ENCODE assay signal across 1 cellular context in the genomic region with DNA sequence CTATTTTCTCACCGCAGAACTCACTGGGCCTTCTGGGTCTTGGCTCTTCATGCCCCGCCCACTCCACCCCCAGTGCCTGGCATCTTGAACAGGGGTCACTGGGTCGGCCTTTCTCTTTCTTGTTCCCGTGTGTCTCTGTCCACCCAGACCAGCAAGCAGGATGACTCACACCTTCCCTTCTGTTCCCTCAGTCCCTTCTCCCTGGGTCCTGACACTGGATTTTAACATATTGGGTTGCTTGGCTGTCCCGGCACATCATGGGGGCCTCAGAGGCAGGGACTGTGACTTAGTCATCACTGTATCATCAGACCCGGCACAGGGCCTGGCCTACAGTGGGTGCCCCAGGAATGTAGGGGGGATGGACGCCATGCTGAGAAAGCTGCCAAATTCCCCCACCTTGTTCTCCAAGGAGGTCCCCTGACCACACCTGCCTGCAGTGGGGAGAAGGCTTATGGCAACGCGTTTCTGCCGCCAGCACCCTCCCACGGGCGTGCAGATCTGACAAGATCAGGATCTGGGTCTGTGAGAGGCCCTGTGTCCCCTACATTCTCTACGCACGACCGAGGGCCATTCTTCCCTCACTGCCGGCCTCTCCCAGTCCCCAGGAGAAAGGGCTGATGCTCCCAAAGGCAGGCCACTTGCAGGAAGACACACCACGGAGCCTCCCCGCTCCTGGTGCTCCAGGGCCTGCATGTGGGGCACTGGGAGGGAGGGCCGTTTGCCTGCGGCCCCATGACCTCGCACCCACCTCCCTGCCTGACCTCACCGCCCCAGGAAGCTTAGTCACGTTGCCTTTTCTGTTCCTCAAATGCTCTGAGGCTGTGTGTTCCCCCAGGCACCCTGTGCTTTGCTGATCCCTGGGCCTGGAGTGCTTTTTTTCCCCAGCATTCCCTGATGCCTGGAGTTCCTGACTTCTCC.
A peak's percentile ranks its signal among the peaks of the same experiment; 100 is the strongest.
TF ChIP-seq lines count a peak whose summit lies in the region.

No MANE protein-coding gene starts in this region.

TF ChIP-seq in K562, 482 proteins besides CTCF, POLR2A, EP300 and RAD21 (continued from another document and continues in another):
- TF ChIP-seq, protein P1, sequence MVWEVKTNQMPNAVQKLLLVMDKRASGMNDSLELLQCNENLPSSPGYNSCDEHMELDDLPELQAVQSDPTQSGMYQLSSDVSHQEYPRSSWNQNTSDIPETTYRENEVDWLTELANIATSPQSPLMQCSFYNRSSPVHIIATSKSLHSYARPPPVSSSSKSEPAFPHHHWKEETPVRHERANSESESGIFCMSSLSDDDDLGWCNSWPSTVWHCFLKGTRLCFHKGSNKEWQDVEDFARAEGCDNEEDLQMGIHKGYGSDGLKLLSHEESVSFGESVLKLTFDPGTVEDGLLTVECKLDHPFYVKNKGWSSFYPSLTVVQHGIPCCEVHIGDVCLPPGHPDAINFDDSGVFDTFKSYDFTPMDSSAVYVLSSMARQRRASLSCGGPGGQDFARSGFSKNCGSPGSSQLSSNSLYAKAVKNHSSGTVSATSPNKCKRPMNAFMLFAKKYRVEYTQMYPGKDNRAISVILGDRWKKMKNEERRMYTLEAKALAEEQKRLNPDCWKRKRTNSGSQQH (CRISPR knock-in tag; IDR thresholded peaks at IDR 0.05) = no peak
- TF ChIP-seq ZNF766 (CRISPR knock-in tag; conservative IDR thresholded peaks at IDR 0.05) = 0 out of 2 replicates have a peak, but pooled peaks have one; percentile 56
- TF ChIP-seq, protein P2, sequence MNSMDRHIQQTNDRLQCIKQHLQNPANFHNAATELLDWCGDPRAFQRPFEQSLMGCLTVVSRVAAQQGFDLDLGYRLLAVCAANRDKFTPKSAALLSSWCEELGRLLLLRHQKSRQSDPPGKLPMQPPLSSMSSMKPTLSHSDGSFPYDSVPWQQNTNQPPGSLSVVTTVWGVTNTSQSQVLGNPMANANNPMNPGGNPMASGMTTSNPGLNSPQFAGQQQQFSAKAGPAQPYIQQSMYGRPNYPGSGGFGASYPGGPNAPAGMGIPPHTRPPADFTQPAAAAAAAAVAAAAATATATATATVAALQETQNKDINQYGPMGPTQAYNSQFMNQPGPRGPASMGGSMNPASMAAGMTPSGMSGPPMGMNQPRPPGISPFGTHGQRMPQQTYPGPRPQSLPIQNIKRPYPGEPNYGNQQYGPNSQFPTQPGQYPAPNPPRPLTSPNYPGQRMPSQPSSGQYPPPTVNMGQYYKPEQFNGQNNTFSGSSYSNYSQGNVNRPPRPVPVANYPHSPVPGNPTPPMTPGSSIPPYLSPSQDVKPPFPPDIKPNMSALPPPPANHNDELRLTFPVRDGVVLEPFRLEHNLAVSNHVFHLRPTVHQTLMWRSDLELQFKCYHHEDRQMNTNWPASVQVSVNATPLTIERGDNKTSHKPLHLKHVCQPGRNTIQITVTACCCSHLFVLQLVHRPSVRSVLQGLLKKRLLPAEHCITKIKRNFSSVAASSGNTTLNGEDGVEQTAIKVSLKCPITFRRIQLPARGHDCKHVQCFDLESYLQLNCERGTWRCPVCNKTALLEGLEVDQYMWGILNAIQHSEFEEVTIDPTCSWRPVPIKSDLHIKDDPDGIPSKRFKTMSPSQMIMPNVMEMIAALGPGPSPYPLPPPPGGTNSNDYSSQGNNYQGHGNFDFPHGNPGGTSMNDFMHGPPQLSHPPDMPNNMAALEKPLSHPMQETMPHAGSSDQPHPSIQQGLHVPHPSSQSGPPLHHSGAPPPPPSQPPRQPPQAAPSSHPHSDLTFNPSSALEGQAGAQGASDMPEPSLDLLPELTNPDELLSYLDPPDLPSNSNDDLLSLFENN (IDR thresholded peaks at IDR 0.05; ENCODE audit: low read depth in 2 of 2, low read length in 2 of 2) = no peak
- TF ChIP-seq, protein P3, sequence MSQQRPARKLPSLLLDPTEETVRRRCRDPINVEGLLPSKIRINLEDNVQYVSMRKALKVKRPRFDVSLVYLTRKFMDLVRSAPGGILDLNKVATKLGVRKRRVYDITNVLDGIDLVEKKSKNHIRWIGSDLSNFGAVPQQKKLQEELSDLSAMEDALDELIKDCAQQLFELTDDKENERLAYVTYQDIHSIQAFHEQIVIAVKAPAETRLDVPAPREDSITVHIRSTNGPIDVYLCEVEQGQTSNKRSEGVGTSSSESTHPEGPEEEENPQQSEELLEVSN (IDR thresholded peaks at IDR 0.05; ENCODE audit: borderline replicate concordance in 1 of 2, extremely low read depth in 1 of 2, insufficient read depth in 1 of 2, insufficient read length in 1 of 2, low read depth in 1 of 2, low read length in 1 of 2, poor library complexity in 1 of 2, severe bottlenecking in 1 of 2) = peak; percentile 19 to 43
- no peak for TF ChIP-seq ZC3H4 (CRISPR knock-in tag; IDR thresholded peaks at IDR 0.05; ENCODE audit: borderline replicate concordance)
- TF ChIP-seq, protein P4, sequence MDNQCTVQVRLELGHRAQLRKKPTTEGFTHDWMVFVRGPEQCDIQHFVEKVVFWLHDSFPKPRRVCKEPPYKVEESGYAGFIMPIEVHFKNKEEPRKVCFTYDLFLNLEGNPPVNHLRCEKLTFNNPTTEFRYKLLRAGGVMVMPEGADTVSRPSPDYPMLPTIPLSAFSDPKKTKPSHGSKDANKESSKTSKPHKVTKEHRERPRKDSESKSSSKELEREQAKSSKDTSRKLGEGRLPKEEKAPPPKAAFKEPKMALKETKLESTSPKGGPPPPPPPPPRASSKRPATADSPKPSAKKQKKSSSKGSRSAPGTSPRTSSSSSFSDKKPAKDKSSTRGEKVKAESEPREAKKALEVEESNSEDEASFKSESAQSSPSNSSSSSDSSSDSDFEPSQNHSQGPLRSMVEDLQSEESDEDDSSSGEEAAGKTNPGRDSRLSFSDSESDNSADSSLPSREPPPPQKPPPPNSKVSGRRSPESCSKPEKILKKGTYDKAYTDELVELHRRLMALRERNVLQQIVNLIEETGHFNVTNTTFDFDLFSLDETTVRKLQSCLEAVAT (IDR thresholded peaks at IDR 0.05) = 0 out of 4 replicates have a peak, but pooled peaks of 1 of the 2 experiments have one; percentile 15
- TF ChIP-seq JUND (IDR thresholded peaks at IDR 0.05; ENCODE audit: borderline replicate concordance, low read depth, low read length) = peak; percentile 84
- peak; percentile 62; the same call in 1 of the 3 replicates for TF ChIP-seq JUND (tag; IDR thresholded peaks at IDR 0.05; ENCODE audit: borderline replicate concordance, low read depth, low read length)
- TF ChIP-seq BCOR (IDR thresholded peaks at IDR 0.05) = peak; percentile 97
- peak; percentile 50 for TF ChIP-seq ZNF316 (IDR thresholded peaks at IDR 0.05)
- TF ChIP-seq MAZ (CRISPR knock-in tag; conservative IDR thresholded peaks at IDR 0.05 in 1 of 2, IDR thresholded peaks at IDR 0.05 in 1 of 2) = peak in 1 of 2 experiments; percentile 32; a peak in 1 of 4 replicates
- peak; percentile 70 for TF ChIP-seq SPI1 (IDR thresholded peaks at IDR 0.05; ENCODE audit: borderline replicate concordance, low read depth, low read length)
- peak; percentile 26; the same call in 1 of the 2 replicates for TF ChIP-seq PHF8 (IDR thresholded peaks at IDR 0.05; ENCODE audit: borderline replicate concordance, low read length)
- no peak for TF ChIP-seq SMAD3 (CRISPR knock-in tag; conservative IDR thresholded peaks at IDR 0.05)
- TF ChIP-seq, protein P5, sequence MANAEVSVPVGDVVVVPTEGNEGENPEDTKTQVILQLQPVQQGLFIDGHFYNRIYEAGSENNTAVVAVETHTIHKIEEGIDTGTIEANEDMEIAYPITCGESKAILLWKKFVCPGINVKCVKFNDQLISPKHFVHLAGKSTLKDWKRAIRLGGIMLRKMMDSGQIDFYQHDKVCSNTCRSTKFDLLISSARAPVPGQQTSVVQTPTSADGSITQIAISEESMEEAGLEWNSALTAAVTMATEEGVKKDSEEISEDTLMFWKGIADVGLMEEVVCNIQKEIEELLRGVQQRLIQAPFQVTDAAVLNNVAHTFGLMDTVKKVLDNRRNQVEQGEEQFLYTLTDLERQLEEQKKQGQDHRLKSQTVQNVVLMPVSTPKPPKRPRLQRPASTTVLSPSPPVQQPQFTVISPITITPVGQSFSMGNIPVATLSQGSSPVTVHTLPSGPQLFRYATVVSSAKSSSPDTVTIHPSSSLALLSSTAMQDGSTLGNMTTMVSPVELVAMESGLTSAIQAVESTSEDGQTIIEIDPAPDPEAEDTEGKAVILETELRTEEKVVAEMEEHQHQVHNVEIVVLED (CRISPR knock-in tag; IDR thresholded peaks at IDR 0.05) = peak; percentile 83
- peak; percentile 13 for TF ChIP-seq FOS (IDR thresholded peaks at IDR 0.05; ENCODE audit: extremely low read depth, insufficient read length)
- TF ChIP-seq, protein P6, sequence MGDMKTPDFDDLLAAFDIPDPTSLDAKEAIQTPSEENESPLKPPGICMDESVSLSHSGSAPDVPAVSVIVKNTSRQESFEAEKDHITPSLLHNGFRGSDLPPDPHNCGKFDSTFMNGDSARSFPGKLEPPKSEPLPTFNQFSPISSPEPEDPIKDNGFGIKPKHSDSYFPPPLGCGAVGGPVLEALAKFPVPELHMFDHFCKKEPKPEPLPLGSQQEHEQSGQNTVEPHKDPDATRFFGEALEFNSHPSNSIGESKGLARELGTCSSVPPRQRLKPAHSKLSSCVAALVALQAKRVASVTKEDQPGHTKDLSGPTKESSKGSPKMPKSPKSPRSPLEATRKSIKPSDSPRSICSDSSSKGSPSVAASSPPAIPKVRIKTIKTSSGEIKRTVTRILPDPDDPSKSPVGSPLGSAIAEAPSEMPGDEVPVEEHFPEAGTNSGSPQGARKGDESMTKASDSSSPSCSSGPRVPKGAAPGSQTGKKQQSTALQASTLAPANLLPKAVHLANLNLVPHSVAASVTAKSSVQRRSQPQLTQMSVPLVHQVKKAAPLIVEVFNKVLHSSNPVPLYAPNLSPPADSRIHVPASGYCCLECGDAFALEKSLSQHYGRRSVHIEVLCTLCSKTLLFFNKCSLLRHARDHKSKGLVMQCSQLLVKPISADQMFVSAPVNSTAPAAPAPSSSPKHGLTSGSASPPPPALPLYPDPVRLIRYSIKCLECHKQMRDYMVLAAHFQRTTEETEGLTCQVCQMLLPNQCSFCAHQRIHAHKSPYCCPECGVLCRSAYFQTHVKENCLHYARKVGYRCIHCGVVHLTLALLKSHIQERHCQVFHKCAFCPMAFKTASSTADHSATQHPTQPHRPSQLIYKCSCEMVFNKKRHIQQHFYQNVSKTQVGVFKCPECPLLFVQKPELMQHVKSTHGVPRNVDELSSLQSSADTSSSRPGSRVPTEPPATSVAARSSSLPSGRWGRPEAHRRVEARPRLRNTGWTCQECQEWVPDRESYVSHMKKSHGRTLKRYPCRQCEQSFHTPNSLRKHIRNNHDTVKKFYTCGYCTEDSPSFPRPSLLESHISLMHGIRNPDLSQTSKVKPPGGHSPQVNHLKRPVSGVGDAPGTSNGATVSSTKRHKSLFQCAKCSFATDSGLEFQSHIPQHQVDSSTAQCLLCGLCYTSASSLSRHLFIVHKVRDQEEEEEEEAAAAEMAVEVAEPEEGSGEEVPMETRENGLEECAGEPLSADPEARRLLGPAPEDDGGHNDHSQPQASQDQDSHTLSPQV (IDR thresholded peaks at IDR 0.05) = 0 out of 2 replicates have a peak, but pooled peaks have one; percentile 72
- 0 out of 2 replicates have a peak, but pooled peaks have one; percentile 36 for TF ChIP-seq ZNF589 (CRISPR knock-in tag; IDR thresholded peaks at IDR 0.05; ENCODE audit: low read depth)
